Comparison of ENCODE assay signal across 17 cellular contexts in genomic region chr9:3511537-3511936, GRCh38. TPM values are rescaled to one million over a fixed set of nuclear protein-coding genes. Genes with fewer than 3 reads are reported as not detected.
DNase-seq lines count a peak whose midpoint lies in the region; ATAC-seq, FAIRE-seq and TF ChIP-seq lines count a peak whose summit lies in the region.
"Had no signal": no experiment of that assay in that cellular context is flagged by ENCODE, and none has a peak within 500 bp of the region (broad histone marks: within the 10 kb centered on the region; RNA-seq: fewer than 3 reads in every experiment).

No MANE protein-coding gene starts in this region.

- no peak for TF ChIP-seq RAD21 in GM12878 (IDR thresholded peaks at IDR 0.05; ENCODE audit: insufficient read depth, low read depth, low read length)

- peaks cover 48% of the 10 kb centered on the region for H3K79me2 ChIP-seq in GM12878 (ENCODE audit: control insufficient read depth, insufficient read depth, low read length)

- intact Hi-C loops in GM12878 (cut with micrococcal nuclease; ENCODE audit: unreplicated experiment) (loop anchor here (5.0 kb wide), 1 partner anchor 269 kb away; no protein-coding TSS in a partner anchor), psoas muscle (cut with DNase I) (loop anchor here in 1 of 2 donors (10.0 kb wide), 1 partner anchor 1293 kb away; no protein-coding TSS in a partner anchor)

- TF ChIP-seq CTCF in NB4 (IDR thresholded peaks at IDR 0.05; ENCODE audit: low read depth, low read length) (no peak), GM12878 (IDR thresholded peaks at IDR 0.05 in 2 of 3, conservative IDR thresholded peaks at IDR 0.05 in 1 of 3; ENCODE audit: control insufficient read depth in 2 of 3, extremely low read depth in 1 of 3, insufficient read depth in 1 of 3, low read depth in 3 of 3, low read length in 3 of 3) (no peak), psoas muscle (IDR thresholded peaks at IDR 0.05) (no peak)

- H3K36me3 ChIP-seq in GM12878 (ENCODE audit: control insufficient read depth in 2 of 2, insufficient read depth in 2 of 2, low read length in 1 of 2) (no peaks in the 10 kb centered on the region), psoas muscle (ENCODE audit: insufficient read depth in 1 of 2, low read depth in 1 of 2) (no peaks in the 10 kb centered on the region)
- H3K36me3 ChIP-seq: ascending aorta, SJSA1, thoracic aorta had no signal

- no TSS peak for BruUV-seq in GM12878 (replicated peaks; lab: Mats Ljungman, UMichigan)

- FAIRE-seq in GM12892 (lab: Jason Lieb, UNC) (peak; percentile 78), GM12878 (lab: Jason Lieb, UNC) (no peak)

- in situ Hi-C loops in GM12878 (cut with MboI), result no loop called here

- no peak overlapping the region for H3K4me2 ChIP-seq in GM12878 (ENCODE audit: control insufficient read depth, insufficient read depth)

- ATAC-seq in GM12878 (no peak), psoas muscle (no peak), HG03432 (IDR thresholded peaks at IDR 0.05; ENCODE audit: unreplicated experiment) (no peak), GM21381 (IDR thresholded peaks at IDR 0.05; ENCODE audit: unreplicated experiment) (no peak), HG02588 (IDR thresholded peaks at IDR 0.05; ENCODE audit: unreplicated experiment) (no peak)

- SMC1A ChIA-PET in GM12878 (lab: Charles Lee; ENCODE audit: uncharacterized antibody, unreplicated experiment), result interaction anchor here (1.0 to 5.5 kb wide), 5 partner anchors 9 to 38 kb away, joined by 3 to 40 read pairs (median 6); no protein-coding TSS in a partner anchor

- no peaks in the 10 kb centered on the region; the same call in 1 of the 3 replicates for H3K9me3 ChIP-seq in GM12878 (replicated peaks; ENCODE audit: control insufficient read depth, insufficient read depth, low read length)
- H3K9me3 ChIP-seq in psoas muscle, result no peaks in the 10 kb centered on the region
- H3K9me3 ChIP-seq: ascending aorta, SJSA1, thoracic aorta had no signal

- CTCF ChIA-PET in GM12878 (lab: Yijun Ruan, JAX), result interaction anchor here (0.9 to 2.2 kb wide), 2 partner anchors 43 to 44 kb away, joined by 4 to 13 read pairs; no protein-coding TSS in a partner anchor

- 42% methylated on average over 1 of the region's 1 CpG for WGBS in GM12878 (ENCODE audit: insufficient coverage, insufficient replicate concordance, low lambda C conversion rate, missing lambda C conversion rate)
- WGBS in psoas muscle, 3 donors, result 26 to 74% (median 61%) methylated on average over 1 of the region's 1 CpG

- peak overlapping the region; percentile 5; the same call in 1 of the 2 replicates for H3K27ac ChIP-seq in GM12878 (ENCODE audit: control insufficient read depth, insufficient read depth)
- peak overlapping the region; percentile 66 for H3K27ac ChIP-seq in psoas muscle
- H3K27ac ChIP-seq: ascending aorta, epithelial cell of prostate, SJSA1, thoracic aorta had no signal

- DNase-seq in GM12892 (ENCODE audit: insufficient read length) (no peak), NB4 (ENCODE audit: low read depth) (peak; percentile 39), GM12878 (ENCODE audit: low read depth, low spot score) (no peak), psoas muscle (no peak)
- DNase-seq: activated gamma-delta T cell treated with Interleukin-2 at 50 U/mL for 16 hours; C1 segment of cervical spinal cord; GOT3; immature natural killer cell; NCI-H1048; stimulated activated CD4-positive, alpha-beta T cell treated with anti-CD3 and anti-CD28 coated beads, Interleukin-1b, Interleukin-23, amount 100 ng/mL, for 48 hours had no signal

- H3K27me3 ChIP-seq in GM12878 (replicated peaks in 1 of 2; ENCODE audit: control insufficient read depth in 2 of 2, insufficient read depth in 2 of 2, low read length in 1 of 2) (no peaks in the 10 kb centered on the region), psoas muscle (ENCODE audit: insufficient read depth in 3 of 3, low read length in 2 of 3) (no peaks in the 10 kb centered on the region)
- H3K27me3 ChIP-seq: ascending aorta, SJSA1 had no signal

- no peaks in the 10 kb centered on the region for H4K20me1 ChIP-seq in GM12878 (ENCODE audit: control insufficient read depth, insufficient read depth)

- POLR2A ChIA-PET in GM12878 (lab: Charles Lee), result interaction anchor here (0.7 to 1.7 kb wide), 2 partner anchors 15 to 34 kb away, joined by 3 to 4 read pairs; no protein-coding TSS in a partner anchor

- H2AFZ ChIP-seq in GM12878 (ENCODE audit: control insufficient read depth, low read depth, low read length), result no peak overlapping the region

- H3K9ac ChIP-seq in GM12878 (ENCODE audit: control insufficient read depth, insufficient read depth, low read length), result no peak overlapping the region

- RAD21 ChIA-PET in GM12878 (lab: Charles Lee; ENCODE audit: unreplicated experiment), result interaction anchor here (1.0 to 1.6 kb wide), 4 partner anchors 11 to 38 kb away, joined by 3 to 6 read pairs (median 4); no protein-coding TSS in a partner anchor

- no peak for TF ChIP-seq POLR2A in GM12892 (IDR thresholded peaks at IDR 0.05; ENCODE audit: low read depth, low read length)
- no peak for TF ChIP-seq POLR2A in NB4 (IDR thresholded peaks at IDR 0.05; ENCODE audit: extremely low read depth, insufficient read length)
- TF ChIP-seq POLR2A in GM12878 (IDR thresholded peaks at IDR 0.05; ENCODE audit: low read depth, low read length), result no peak

- H3K4me1 ChIP-seq in GM12878 (ENCODE audit: control insufficient read depth, insufficient read depth, low read length) (peaks cover 13% of the 10 kb centered on the region), psoas muscle (peaks cover 36% of the 10 kb centered on the region)
- H3K4me1 ChIP-seq: ascending aorta had no signal

- no peak for TF ChIP-seq EP300 in GM12878 (IDR thresholded peaks at IDR 0.05; ENCODE audit: borderline replicate concordance in 1 of 2, control insufficient read depth in 1 of 2, low read depth in 2 of 2, low read length in 2 of 2)

- H3K4me3 ChIP-seq in NB4 (ENCODE audit: low read depth, low read length) (no peak overlapping the region), GM12878 (no peak overlapping the region), psoas muscle (peak overlapping the region; percentile 6)
- H3K4me3 ChIP-seq: ascending aorta, SJSA1, thoracic aorta had no signal

TF ChIP-seq in GM12878, 131 proteins besides CTCF, POLR2A, EP300 and RAD21:
- TF ChIP-seq SMARCA5 (IDR thresholded peaks at IDR 0.05) (no peak), RUNX3 (IDR thresholded peaks at IDR 0.05; ENCODE audit: low read length) (peak; percentile 40; the same call in 1 of the 2 replicates), ELK1 (IDR thresholded peaks at IDR 0.05; ENCODE audit: low read depth, low read length) (no peak), IKZF1 (conservative IDR thresholded peaks at IDR 0.05) (no peak), KDM1A (IDR thresholded peaks at IDR 0.05; ENCODE audit: borderline replicate concordance) (no peak), NR2C1 (IDR thresholded peaks at IDR 0.05) (no peak), DPF2 (IDR thresholded peaks at IDR 0.05) (no peak), HDAC2 (IDR thresholded peaks at IDR 0.05) (no peak), JUNB (IDR thresholded peaks at IDR 0.05) (peak; percentile 55)

RNA-seq across cellular contexts. Expression of gene RFX3, which starts 14.3 kb away (rescaled TPM):
- 7.2 TPM for polyA plus RNA-seq in GM12892 (2012; ENCODE audit: missing spikeins)
- total RNA-seq in GM12878 (2013; cell fraction: nucleolus; rRNA removed), result 84.6 and 85.6 TPM in 2 replicates
- 3.6 and 4.7 TPM in 2 replicates for total RNA-seq in GM12878 (2014; rRNA removed)
- 6.3 and 6.6 TPM in 2 replicates for total RNA-seq in GM12878 (2014; rRNA removed; fragmentation: Illumina TruSeq; extraction: Trizol)
- 11.9 and 14.8 TPM in 2 replicates for total RNA-seq in GM12878 (2021)
- 3.3 TPM for polyA plus RNA-seq in GM12878 (2011; ENCODE audit: low read depth)
- 26.4 and 26.8 TPM in 2 replicates for polyA plus RNA-seq in GM12878 (2011; rRNA removed)
- 13.0 and 16.8 TPM in 2 replicates for polyA plus RNA-seq in GM12878 (2011; cell fraction: cytosol; rRNA removed)
- polyA plus RNA-seq in GM12878 (2011; cell fraction: nucleus; rRNA removed), result 40.3 and 51.1 TPM in 2 replicates
- polyA plus RNA-seq in GM12878 (2012), result 4.3 and 5.8 TPM in 2 replicates
- polyA plus RNA-seq in GM12878 (2014; fragmentation: Illumina TruSeq; extraction: Trizol), result 4.8 and 5.6 TPM in 2 replicates
- polyA plus RNA-seq in GM12878 (2014; fragmentation: Nextera tagmentation; extraction: Ambion mirVana), result 1 to 10 TPM; 1.2 to 1.8 TPM
- 3.2 and 8.2 TPM in 2 replicates for polyA plus RNA-seq in GM12878 (2014; rRNA removed)
- 1 to 10 TPM; 7.1 to 8.4 TPM for polyA plus RNA-seq in GM12878 (2016; fragmentation: Nextera tagmentation; extraction: Ambion mirVana)
- polyA minus RNA-seq in GM12878 (2011; rRNA and poly(A)+ RNA removed), result 208 and 264 TPM in 2 replicates
- polyA minus RNA-seq in GM12878 (2011; cell fraction: cytosol; rRNA and poly(A)+ RNA removed), result 25.1 and 33.7 TPM in 2 replicates
- 103 and 216 TPM in 2 replicates for polyA minus RNA-seq in GM12878 (2011; cell fraction: nucleus; rRNA and poly(A)+ RNA removed)
- total RNA-seq in psoas muscle, result 1 to 10 TPM; 2.8 to 5.7 (median 5.3) TPM
- 1 to 10 TPM in 1 of 3 donors, under 1 TPM in 2; 0.38 to 1.3 (median 0.84) TPM for polyA plus RNA-seq in psoas muscle
